In genomic region chr2:47272905-47273758, GRCh38 we compare ENCODE assay signal across 9 cellular contexts.
DNase-seq lines count a peak whose midpoint lies in the region; ATAC-seq and TF ChIP-seq lines count a peak whose summit lies in the region.
"Had no signal": no experiment of that assay in that cellular context is flagged by ENCODE, and none has a peak within 500 bp of the region (broad histone marks: within the 10 kb centered on the region; RNA-seq: fewer than 3 reads in every experiment).

No MANE protein-coding gene starts in this region.

- H3K9me3 ChIP-seq in mucosa of stomach (ENCODE audit: control insufficient read depth, low read length): no peaks in the 10 kb centered on the region
- no peaks in the 10 kb centered on the region for H3K9me3 ChIP-seq in tibial artery

- H3K27ac ChIP-seq in caudate nucleus (ENCODE audit: low read depth, low read length) (peak overlapping the region; percentile 92), tibial artery (peak overlapping the region; percentile 74 to 80)
- H3K27ac ChIP-seq: 22Rv1 had no signal

- peak overlapping the region; percentile 81 for H3K9ac ChIP-seq in mucosa of stomach (ENCODE audit: low read length)

- intact Hi-C loops in tibial artery (cut with DNase I; ENCODE audit: low total_unique reads): loop anchor here (5.0 kb wide), 1 partner anchor 91 kb away; no protein-coding TSS in a partner anchor

- peaks cover 36% of the 10 kb centered on the region for H3K4me1 ChIP-seq in mucosa of stomach (ENCODE audit: control insufficient read depth, insufficient read depth, low read length)
- H3K4me1 ChIP-seq in tibial artery: peaks cover 0 to 52% (median 27%) of the 10 kb centered on the region in 4 donors

- no peak for TF ChIP-seq CTCF in tibial artery (IDR thresholded peaks at IDR 0.05)

- H3K4me3 ChIP-seq in mucosa of stomach (ENCODE audit: low read length) (peak overlapping the region; percentile 35), tibial artery (no peak overlapping the region)

- ATAC-seq in GM18868 (IDR thresholded peaks at IDR 0.05; ENCODE audit: unreplicated experiment): no peak

- H3K36me3 ChIP-seq in mucosa of stomach (ENCODE audit: control insufficient read depth, insufficient read depth, low read length): no peaks in the 10 kb centered on the region
- no peaks in the 10 kb centered on the region for H3K36me3 ChIP-seq in tibial artery

- DNase-seq in DMS 273 (lab: John Stamatoyannopoulos, UW; ENCODE audit: unreplicated experiment) (peak; percentile 19), DMS 273 treated with DMSO at 0.1 percent for 48 hours (lab: John Stamatoyannopoulos, UW) (no peak), caudate nucleus (lab: John Stamatoyannopoulos, UW) (peak in 1 of 61 donors; percentile 42), tibial artery (no peak), mucosa of gallbladder (ENCODE audit: low spot score) (no peak), AG08395 (ENCODE audit: low spot score) (no peak)

- H3K27me3 ChIP-seq in mucosa of stomach (ENCODE audit: control insufficient read depth, insufficient read depth, low read length) (no peaks in the 10 kb centered on the region), tibial artery (no peaks in the 10 kb centered on the region)
